1 cellular context compared by ENCODE assay signal in genomic region chr22:36454916-36455570, GRCh38.
TF ChIP-seq lines count a peak whose summit lies in the region.

No MANE protein-coding gene starts in this region.

TF ChIP-seq in K562, 482 proteins besides CTCF, POLR2A, EP300 and RAD21 (continued from another document and continues in another):
- no peak for TF ChIP-seq MAFF (IDR thresholded peaks at IDR 0.05; ENCODE audit: low read length)
- TF ChIP-seq ZNF431 (CRISPR knock-in tag; IDR thresholded peaks at IDR 0.05): 0 out of 2 replicates have a peak, but pooled peaks have one; percentile 34
- TF ChIP-seq RB1 (IDR thresholded peaks at IDR 0.05; ENCODE audit: low read depth): peak; percentile 84
- TF ChIP-seq TAF1 (IDR thresholded peaks at IDR 0.05; ENCODE audit: control insufficient read depth, extremely low read depth, insufficient read depth, low read length, severe bottlenecking): peak; percentile 33
- peak; percentile 97 for TF ChIP-seq ZBTB5 (IDR thresholded peaks at IDR 0.05)
- TF ChIP-seq CTCFL (IDR thresholded peaks at IDR 0.05; ENCODE audit: borderline replicate concordance, insufficient read depth, low read depth, low read length, poor library complexity, severe bottlenecking): peak; percentile 77
- TF ChIP-seq ZFP36 (IDR thresholded peaks at IDR 0.05; ENCODE audit: low read depth, low read length, partially characterized antibody): peak; percentile 84
- no peak for TF ChIP-seq U2AF1 (optimal IDR thresholded peaks at IDR 0.05; ENCODE audit: low read depth, low read length)
- no peak for TF ChIP-seq FOSL1 (tag; conservative IDR thresholded peaks at IDR 0.05)
- TF ChIP-seq ZNF561 (CRISPR knock-in tag; conservative IDR thresholded peaks at IDR 0.05): no peak
- peak in 1 of 2 experiments; percentile 45; a peak in 1 of 4 replicates for TF ChIP-seq FOXA3 (CRISPR knock-in tag; conservative IDR thresholded peaks at IDR 0.05 in 1 of 2, IDR thresholded peaks at IDR 0.05 in 1 of 2)
- TF ChIP-seq TSC22D4 (tag; IDR thresholded peaks at IDR 0.05): no peak
- TF ChIP-seq HNRNPL (IDR thresholded peaks at IDR 0.05; ENCODE audit: low read depth, low read length): peak; percentile 85
- TF ChIP-seq NEUROD1 (IDR thresholded peaks at IDR 0.05; ENCODE audit: borderline replicate concordance, low read depth, low read length, partially characterized antibody): no peak
- peak; percentile 50; the same call in 1 of the 2 replicates for TF ChIP-seq ZNF263 (CRISPR knock-in tag; IDR thresholded peaks at IDR 0.05; ENCODE audit: borderline replicate concordance)
- no peak for TF ChIP-seq HOXB6 (CRISPR knock-in tag; IDR thresholded peaks at IDR 0.05; ENCODE audit: borderline replicate concordance)
- TF ChIP-seq IFI16 (CRISPR knock-in tag; IDR thresholded peaks at IDR 0.05): no peak
- peak; percentile 59 for TF ChIP-seq PHF20 (IDR thresholded peaks at IDR 0.05; ENCODE audit: partially characterized antibody)
- peak; percentile 78 for TF ChIP-seq MEIS2 (IDR thresholded peaks at IDR 0.05; ENCODE audit: partially characterized antibody)
- TF ChIP-seq CREM (IDR thresholded peaks at IDR 0.05; ENCODE audit: low read depth): peak; percentile 70
- TF ChIP-seq GTF2F1 (IDR thresholded peaks at IDR 0.05; ENCODE audit: low read depth, low read length): no peak
- peak; percentile 64 for TF ChIP-seq ZNF592 (IDR thresholded peaks at IDR 0.05)
- TF ChIP-seq ZNF175 (CRISPR knock-in tag; IDR thresholded peaks at IDR 0.05; ENCODE audit: low read depth): peak; percentile 45; the same call in 1 of the 2 replicates
- no peak for TF ChIP-seq NCOA2 (IDR thresholded peaks at IDR 0.05; ENCODE audit: partially characterized antibody in 2 of 2)
- no peak for TF ChIP-seq ZNF311 (CRISPR knock-in tag; IDR thresholded peaks at IDR 0.05)
- TF ChIP-seq ZBTB7A (IDR thresholded peaks at IDR 0.05; ENCODE audit: borderline replicate concordance, control insufficient read depth, low read depth, low read length): peak; percentile 48; the same call in 1 of the 2 replicates
- peak; percentile 93 for TF ChIP-seq MAX (CRISPR knock-in tag; IDR thresholded peaks at IDR 0.05)
- TF ChIP-seq ZNF232 (CRISPR knock-in tag; IDR thresholded peaks at IDR 0.05): peak; percentile 70; the same call in 1 of the 2 replicates
- TF ChIP-seq GTF2E2 (tag; IDR thresholded peaks at IDR 0.05): peak; percentile 79; the same call in 1 of the 2 replicates
- TF ChIP-seq XRCC3 (IDR thresholded peaks at IDR 0.05): no peak
- TF ChIP-seq ZNF79 (CRISPR knock-in tag; IDR thresholded peaks at IDR 0.05; ENCODE audit: low read depth): no peak
- TF ChIP-seq U2AF2 (optimal IDR thresholded peaks at IDR 0.05; ENCODE audit: low read depth, low read length): no peak
- TF ChIP-seq NR2C2 (CRISPR knock-in tag; IDR thresholded peaks at IDR 0.05): no peak
- peak; percentile 52 for TF ChIP-seq NR2C2 (tag; IDR thresholded peaks at IDR 0.05)
- TF ChIP-seq SMAD1 (IDR thresholded peaks at IDR 0.05; ENCODE audit: low read depth, low read length, partially characterized antibody): no peak
- no peak for TF ChIP-seq CEBPG (CRISPR knock-in tag; IDR thresholded peaks at IDR 0.05)
- no peak for TF ChIP-seq CEBPG (tag; conservative IDR thresholded peaks at IDR 0.05 in 1 of 2, IDR thresholded peaks at IDR 0.05 in 1 of 2)
- no peak for TF ChIP-seq ZNF584 (CRISPR knock-in tag; IDR thresholded peaks at IDR 0.05; ENCODE audit: low read depth)
- no peak for TF ChIP-seq SP2 (IDR thresholded peaks at IDR 0.05; ENCODE audit: extremely low read depth, low read depth, low read length, poor library complexity, severe bottlenecking)
- TF ChIP-seq HNRNPUL1 (IDR thresholded peaks at IDR 0.05; ENCODE audit: low read length): no peak
- TF ChIP-seq MGA (IDR thresholded peaks at IDR 0.05): peak; percentile 81
- TF ChIP-seq PHB (CRISPR knock-in tag; IDR thresholded peaks at IDR 0.05): no peak
- TF ChIP-seq MLLT1 (IDR thresholded peaks at IDR 0.05): peak in 1 of 2 experiments; percentile 74; a peak in 1 of 4 replicates
- no peak for TF ChIP-seq COPS2 (conservative IDR thresholded peaks at IDR 0.05)
